8 cellular contexts compared by ENCODE assay signal in the genomic region with DNA sequence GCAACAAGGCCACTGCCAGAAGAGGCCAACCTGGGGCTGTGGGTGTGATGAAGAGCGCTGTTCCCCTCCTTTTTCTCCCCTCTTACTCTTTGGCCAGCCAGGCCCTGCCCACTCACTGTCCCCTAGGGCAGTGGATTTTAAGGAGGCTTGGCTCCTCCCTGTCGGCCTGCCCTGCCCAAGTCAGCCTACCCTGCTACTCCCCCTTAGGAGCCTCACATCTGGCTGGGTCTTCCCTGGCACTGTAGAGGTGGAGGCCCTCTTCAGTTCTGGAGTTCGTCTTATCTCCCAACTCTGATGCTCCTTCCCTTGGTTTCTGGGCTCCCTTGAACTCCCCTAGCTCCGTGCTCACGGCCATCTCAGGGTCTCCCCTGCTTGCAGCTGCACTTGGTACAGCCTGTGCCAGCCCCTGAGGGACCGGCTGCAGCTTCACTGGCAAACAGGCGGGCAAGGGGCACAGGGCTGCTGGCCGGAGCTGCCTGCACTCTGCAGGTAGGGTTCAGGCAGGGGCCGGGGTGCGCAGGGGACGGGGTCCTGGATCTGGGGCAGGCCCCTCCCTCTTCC. TPM values are rescaled to one million over a fixed set of nuclear protein-coding genes. Genes with fewer than 3 reads are reported as not detected.
DNase-seq lines count a peak whose midpoint lies in the region; ATAC-seq and TF ChIP-seq lines count a peak whose summit lies in the region.

No MANE protein-coding gene starts in this region.

- ATAC-seq in activated CD8-positive, alpha-beta memory T cell treated with anti-CD3 and anti-CD28 coated beads, Interleukin-2, amount 10 ng/mL, durations not matched to agents 7 days and 5 days: no peak
- ATAC-seq in T-cell (replicated peaks in 1 of 4): no peak
- ATAC-seq in stimulated activated naive CD8-positive, alpha-beta T cell treated with anti-CD3 and anti-CD28 coated beads, Interleukin-15, amount 100 ng/mL, for 72 hours: no peak

- H3K27me3 Mint-ChIP-seq in activated CD8-positive, alpha-beta memory T cell treated with anti-CD3 and anti-CD28 coated beads, Interleukin-2, amount 10 ng/mL, durations not matched to agents 7 days and 5 days: no peaks in the 10 kb centered on the region
- no peaks in the 10 kb centered on the region for H3K27me3 Mint-ChIP-seq in T-cell
- H3K27me3 Mint-ChIP-seq in stimulated activated naive CD8-positive, alpha-beta T cell treated with anti-CD3 and anti-CD28 coated beads, Interleukin-15, amount 100 ng/mL, for 72 hours: no peaks in the 10 kb centered on the region

- CTCF ChIA-PET in activated CD8-positive, alpha-beta memory T cell treated with anti-CD3 and anti-CD28 coated beads, Interleukin-2, amount 10 ng/mL, durations not matched to agents 7 days and 5 days (lab: Charles Lee): interaction anchor here (1.1 to 9.1 kb wide), 4 partner anchors 14 to 361 kb away, joined by 3 to 112 read pairs (median 13); a partner anchor contains a TSS
- CTCF ChIA-PET in T-cell (lab: Charles Lee): interaction anchor here (0.6 to 2.6 kb wide), 3 partner anchors 16 to 133 kb away, joined by 3 to 7 read pairs (median 6); no protein-coding TSS in a partner anchor

- no peaks in the 10 kb centered on the region for H3K9me3 Mint-ChIP-seq in activated CD8-positive, alpha-beta memory T cell treated with anti-CD3 and anti-CD28 coated beads, Interleukin-2, amount 10 ng/mL, durations not matched to agents 7 days and 5 days (ENCODE audit: low read depth)
- H3K9me3 Mint-ChIP-seq in T-cell: no peaks in the 10 kb centered on the region
- no peaks in the 10 kb centered on the region for H3K9me3 Mint-ChIP-seq in stimulated activated naive CD8-positive, alpha-beta T cell treated with anti-CD3 and anti-CD28 coated beads, Interleukin-15, amount 100 ng/mL, for 72 hours

- H3K27me3 ChIP-seq in thyroid gland: no peaks in the 10 kb centered on the region

- WGBS in thyroid gland, 2 donors: 78 to 86% methylated on average over 7 to 11 of the region's 11 CpGs

- TF ChIP-seq POLR2A in thyroid gland (IDR thresholded peaks at IDR 0.05): no peak

- no peak overlapping the region for H3K27ac ChIP-seq in thyroid gland

- peaks cover 9% of the 10 kb centered on the region for H3K36me3 Mint-ChIP-seq in activated CD8-positive, alpha-beta memory T cell treated with anti-CD3 and anti-CD28 coated beads, Interleukin-2, amount 10 ng/mL, durations not matched to agents 7 days and 5 days
- peaks cover 22% of the 10 kb centered on the region for H3K36me3 Mint-ChIP-seq in T-cell

- H3K9me3 ChIP-seq in thyroid gland: no peaks in the 10 kb centered on the region

- peak overlapping the region; percentile 25 to 49 for H3K4me3 ChIP-seq in foreskin fibroblast (ENCODE audit: low read depth in 1 of 2, low read length in 2 of 2)
- H3K4me3 ChIP-seq in thyroid gland (replicated peaks in 1 of 3): no peak overlapping the region

- DNase-seq in activated CD8-positive, alpha-beta memory T cell treated with anti-CD3 and anti-CD28 coated beads, Interleukin-2, amount 10 ng/mL, durations not matched to agents 7 days and 5 days: peak; percentile 37
- no peak for DNase-seq in activated CD8-positive, alpha-beta memory T cell treated with anti-CD3 and anti-CD28 coated beads, Interleukin-2, amount 50 U/mL, for 4 hours
- DNase-seq in T-cell (no peak), foreskin fibroblast (peak in 1 of 2 donors; percentile 75), NCI-H2171 (lab: John Stamatoyannopoulos, UW) (no peak), thyroid gland (no peak)
- DNase-seq in stimulated activated naive CD8-positive, alpha-beta T cell treated with anti-CD3 and anti-CD28 coated beads, Interleukin-15, amount 100 ng/mL, for 72 hours: no peak
- DNase-seq in NK-92 treated with Interleukin-12 subunit alpha and Interleukin-12 subunit beta, amount 100 ng/mL, for 24 hours (lab: John Stamatoyannopoulos, UW): no peak

- POLR2A ChIA-PET in T-cell (lab: Charles Lee): interaction anchor here in 1 of 2 donors (1.0 kb wide), 1 partner anchor 32 kb away, joined by 3 read pairs; no protein-coding TSS in a partner anchor

- intact Hi-C loops in thyroid gland (cut with DNase I): no loop called here

- TF ChIP-seq CTCF in foreskin fibroblast (IDR thresholded peaks at IDR 0.05; ENCODE audit: low read depth, low read length): no peak
- no peak for TF ChIP-seq CTCF in thyroid gland (IDR thresholded peaks at IDR 0.05)

- peaks cover 9 to 20% of the 10 kb centered on the region in 2 donors for H3K4me1 ChIP-seq in thyroid gland

- peak overlapping the region; percentile 9 for H3K4me3 Mint-ChIP-seq in activated CD8-positive, alpha-beta memory T cell treated with anti-CD3 and anti-CD28 coated beads, Interleukin-2, amount 10 ng/mL, durations not matched to agents 7 days and 5 days
- H3K4me3 Mint-ChIP-seq in T-cell: peak overlapping the region; percentile 34 to 96 (median 57)
- peak overlapping the region; percentile 55 to 76 for H3K4me3 Mint-ChIP-seq in stimulated activated naive CD8-positive, alpha-beta T cell treated with anti-CD3 and anti-CD28 coated beads, Interleukin-15, amount 100 ng/mL, for 72 hours

- peak overlapping the region; percentile 79 for H3K27ac Mint-ChIP-seq in activated CD8-positive, alpha-beta memory T cell treated with anti-CD3 and anti-CD28 coated beads, Interleukin-2, amount 10 ng/mL, durations not matched to agents 7 days and 5 days
- peak overlapping the region; percentile 90 to 96 for H3K27ac Mint-ChIP-seq in T-cell
- H3K27ac Mint-ChIP-seq in stimulated activated naive CD8-positive, alpha-beta T cell treated with anti-CD3 and anti-CD28 coated beads, Interleukin-15, amount 100 ng/mL, for 72 hours: peak overlapping the region; percentile 81 to 85

- peaks cover 21 to 22% of the 10 kb centered on the region in 2 donors for H3K36me3 ChIP-seq in thyroid gland

- H3K4me1 Mint-ChIP-seq in activated CD8-positive, alpha-beta memory T cell treated with anti-CD3 and anti-CD28 coated beads, Interleukin-2, amount 10 ng/mL, durations not matched to agents 7 days and 5 days: peaks cover 44% of the 10 kb centered on the region
- peaks cover 49 to 69% (median 56%) of the 10 kb centered on the region in 3 donors for H3K4me1 Mint-ChIP-seq in T-cell
- H3K4me1 Mint-ChIP-seq in stimulated activated naive CD8-positive, alpha-beta T cell treated with anti-CD3 and anti-CD28 coated beads, Interleukin-15, amount 100 ng/mL, for 72 hours: peaks cover 59% of the 10 kb centered on the region

RNA-seq across cellular contexts. Expression of a gene that starts 4.0 kb away (rescaled TPM):
- total RNA-seq in activated CD8-positive, alpha-beta memory T cell treated with anti-CD3 and anti-CD28 coated beads, Interleukin-2, amount 10 ng/mL, durations not matched to agents 7 days and 5 days: 100 to 1,000 TPM in 1 of 2 experiments, 10 to 100 TPM in 1; 90.4 to 113 TPM
- total RNA-seq in T-cell: 100 to 1,000 TPM in 3 of 5 donors, 10 to 100 TPM in 2; 90.2 to 285 (median 100) TPM
- total RNA-seq in thyroid gland: 10 to 100 TPM; 31.2 to 74.8 (median 46.8) TPM

RNA-seq across cellular contexts. Expression of a gene that starts 4.3 kb away (rescaled TPM):
- not detected for total RNA-seq in activated CD8-positive, alpha-beta memory T cell treated with anti-CD3 and anti-CD28 coated beads, Interleukin-2, amount 10 ng/mL, durations not matched to agents 7 days and 5 days
- total RNA-seq in T-cell: not detected
- total RNA-seq in thyroid gland: not detected

RNA-seq across cellular contexts. Expression of a gene that starts 32.2 kb away (rescaled TPM):
- 1 to 10 TPM; 5.7 to 6.7 TPM for total RNA-seq in activated CD8-positive, alpha-beta memory T cell treated with anti-CD3 and anti-CD28 coated beads, Interleukin-2, amount 10 ng/mL, durations not matched to agents 7 days and 5 days
- total RNA-seq in T-cell: 10 to 100 TPM; 14.6 to 28.5 (median 20.8) TPM
- total RNA-seq in thyroid gland: 10 to 100 TPM; 30.8 to 68.8 (median 43.7) TPM

RNA-seq across cellular contexts. Expression of a gene that starts 44.2 kb away (rescaled TPM):
- total RNA-seq in activated CD8-positive, alpha-beta memory T cell treated with anti-CD3 and anti-CD28 coated beads, Interleukin-2, amount 10 ng/mL, durations not matched to agents 7 days and 5 days: 10 to 100 TPM in 1 of 2 experiments, 1 to 10 TPM in 1; 8.0 to 17.8 TPM
- total RNA-seq in T-cell (100 to 1,000 TPM in 1 of 5 donors, 10 to 100 TPM in 4; 51.9 to 102 (median 77.4) TPM), thyroid gland (10 to 100 TPM; 37.1 to 73.6 (median 62.3) TPM)

Comparison
In these comparisons a context has a peak if more than half of its experiments do, and no peak if none do; other contexts are left out.
1. H3K4me3 Mint-ChIP-seq: peak in every context shown above with its lines; median percentile 66 in stimulated activated naive CD8-positive, alpha-beta T cell treated with anti-CD3 and anti-CD28 coated beads, Interleukin-15, amount 100 ng/mL, for 72 hours; 57 in T-cell; 9 in activated CD8-positive, alpha-beta memory T cell treated with anti-CD3 and anti-CD28 coated beads, Interleukin-2, amount 10 ng/mL, durations not matched to agents 7 days and 5 days.
2. H3K4me3 ChIP-seq: peak in foreskin fibroblast (2 of 2); none in thyroid gland (0 of 3).
3. Peak in every context shown above with its lines, with median percentiles within 50 percentile points of each other: H3K27ac Mint-ChIP-seq.